Comparison of ENCODE assay signal across 8 cellular contexts in the genomic region with DNA sequence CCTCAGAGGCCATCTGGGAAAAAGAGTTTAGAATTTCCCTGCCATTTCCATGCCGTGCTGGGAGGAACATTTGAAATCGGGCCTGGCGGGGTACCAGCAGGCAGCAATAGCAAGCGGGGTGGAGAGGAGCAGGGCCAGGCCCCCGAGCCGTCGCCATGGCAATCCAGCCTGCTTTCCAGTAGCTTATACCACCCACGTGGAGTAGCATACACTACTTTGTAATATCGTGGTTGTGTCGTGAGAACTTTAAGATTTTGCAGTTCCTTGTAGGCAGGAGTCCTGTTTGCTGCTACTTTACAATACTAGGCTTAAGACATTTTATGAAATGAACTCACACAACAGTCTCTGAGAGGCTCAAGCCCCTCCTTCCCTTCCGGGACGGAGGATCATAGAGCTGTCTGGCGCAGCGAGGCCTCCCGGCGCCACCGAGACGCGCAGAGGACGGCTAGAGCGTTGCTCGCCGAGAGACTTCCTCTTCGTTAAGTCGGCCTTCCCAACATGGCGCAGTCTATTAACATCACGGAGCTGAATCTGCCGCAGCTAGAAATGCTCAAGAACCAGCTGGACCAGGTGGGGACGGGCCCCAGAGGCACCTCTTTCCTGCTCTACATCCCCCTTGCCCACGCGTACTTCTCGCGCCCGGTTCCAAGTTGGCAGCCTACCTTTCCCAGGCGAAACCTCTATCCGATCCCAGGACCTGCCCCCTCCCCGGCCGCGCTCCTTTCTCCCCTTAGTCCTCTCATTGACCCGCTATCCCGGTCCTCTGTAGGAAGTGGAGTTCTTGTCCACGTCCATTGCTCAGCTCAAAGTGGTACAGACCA. TPM values are rescaled to one million over a fixed set of nuclear protein-coding genes. Genes with fewer than 3 reads are reported as not detected.
A peak's percentile ranks its signal among the peaks of the same experiment; 100 is the strongest.
DNase-seq lines count a peak whose midpoint lies in the region; ATAC-seq and TF ChIP-seq lines count a peak whose summit lies in the region.

A gene (plus strand): TSS at position 473 of the 821 bp plus-strand sequence. CDS start 26 bp downstream, at position 499.

- no peaks in the 10 kb centered on the region for H3K36me3 ChIP-seq in kidney epithelial cell (ENCODE audit: control insufficient read depth, insufficient read depth, low read length)

- no peak for TF ChIP-seq CTCF in AG09319 (IDR thresholded peaks at IDR 0.05; ENCODE audit: low read depth, low read length)
- no peak for TF ChIP-seq CTCF in kidney epithelial cell (IDR thresholded peaks at IDR 0.05; ENCODE audit: insufficient read depth, low read length, poor library complexity, severe bottlenecking)

- H3K27me3 ChIP-seq in kidney epithelial cell (ENCODE audit: control insufficient read depth, insufficient read depth, low read length): no peaks in the 10 kb centered on the region

- peak within 1 kb of the TSS; percentile 89 for H3K4me3 ChIP-seq in kidney epithelial cell (ENCODE audit: low read depth, low read length)

- DNase-seq in AG09319 (ENCODE audit: extremely low read depth, low read depth): peak; percentile 78
- DNase-seq in NCI-H446 treated with DMSO at 0.1 percent for 48 hours (lab: John Stamatoyannopoulos, UW): peak; percentile 69
- peak; percentile 79 for DNase-seq in activated CD4-positive, alpha-beta T cell treated with anti-CD3 and anti-CD28 coated beads for 1 hour
- peak; percentile 93 for DNase-seq in cerebellum (ENCODE audit: low spot score)
- DNase-seq in kidney epithelial cell (ENCODE audit: low read depth): peak; percentile 77
- DNase-seq in stimulated activated CD4-positive, alpha-beta T cell treated with anti-CD3 and anti-CD28 coated beads, Interleukin-15, amount 100 ng/mL, for 48 hours (ENCODE audit: low read depth in 2 of 2): peak; percentile 76 to 84

- ATAC-seq in GM19035 (IDR thresholded peaks at IDR 0.05; ENCODE audit: unreplicated experiment) (peak; percentile 82), HG03354 (IDR thresholded peaks at IDR 0.05; ENCODE audit: poor library complexity, severe bottlenecking, unreplicated experiment) (peak; percentile 83)

RNA-seq across cellular contexts. Expression of the gene that starts here (rescaled TPM):
- total RNA-seq in cerebellum (236 TPM), kidney epithelial cell (291 and 301 TPM in 2 replicates)

Comparison
In these comparisons a context has a peak if more than half of its experiments do, and no peak if none do; other contexts are left out.
1. Peak in every context shown above with its lines: DNase-seq, ATAC-seq and H3K4me3 ChIP-seq.